ENCODE assay signal across 15 cellular contexts in the genomic region with DNA sequence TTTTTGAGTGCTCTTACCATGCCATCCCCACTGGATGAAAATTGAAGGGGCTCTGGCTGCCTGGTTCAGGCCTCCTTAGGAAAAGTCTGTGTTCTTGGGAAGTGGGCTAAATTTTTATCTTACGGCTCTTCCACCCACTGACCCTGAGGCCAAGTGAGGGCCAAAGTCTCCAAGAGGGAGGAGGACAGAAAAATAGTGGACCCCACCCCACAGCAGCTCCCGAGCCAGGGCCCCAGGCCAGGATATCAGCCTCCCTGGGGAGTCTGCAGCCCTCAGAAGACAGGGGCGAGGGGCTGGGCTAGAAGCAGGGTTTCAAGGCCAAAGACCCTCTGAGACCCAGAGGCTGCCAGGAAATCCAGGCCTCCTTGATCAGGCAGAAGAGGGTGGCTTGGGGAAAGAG.
DNase-seq lines count a peak whose midpoint lies in the region; ATAC-seq, FAIRE-seq and TF ChIP-seq lines count a peak whose summit lies in the region.
"Had no signal": no experiment of that assay in that cellular context is flagged by ENCODE, and none has a peak within 500 bp of the region (broad histone marks: within the 10 kb centered on the region; RNA-seq: fewer than 3 reads in every experiment).

No MANE protein-coding gene starts in this region.

- no peaks in the 10 kb centered on the region for H3K9me2 ChIP-seq in Karpas-422 (replicated peaks; ENCODE audit: insufficient read depth, low read length)

- no peaks in the 10 kb centered on the region for H3K27me3 Mint-ChIP-seq in chondrocyte (ENCODE audit: low read depth)

- H3K4me3 ChIP-seq in BLaER1 treated with 17β-estradiol and CSF1 and Interleukin-3, amounts not matched to agents 10 nM and 100 nM = peak overlapping the region in 6 of 10 experiments; percentile 28 to 55 (median 50); a peak in 6 of 20 replicates
- H3K4me3 ChIP-seq in lower lobe of right lung (no peak overlapping the region), skeletal muscle tissue (ENCODE audit: low read length in 3 of 3) (no peak overlapping the region), Karpas-422 (ENCODE audit: low read length) (no peak overlapping the region)

- H3K27ac Mint-ChIP-seq in chondrocyte (ENCODE audit: unreplicated experiment) = peak overlapping the region; percentile 68
- H3K27ac Mint-ChIP-seq: dendritic cell treated with granulocyte-macrophage colony-stimulating factor and Interleukin-4, amounts not matched to agents 40 ng/mL and 50 ng/mL, for 4 days; immature natural killer cell; T-helper 17 cell had no signal

- H3K4me1 Mint-ChIP-seq in chondrocyte (ENCODE audit: low read depth) = peaks cover 37% of the 10 kb centered on the region
- H3K4me1 Mint-ChIP-seq: immature natural killer cell, T-helper 17 cell had no signal

- DNase-seq in chondrocyte (ENCODE audit: low spot score) (no peak), lower lobe of right lung (no peak), NCI-H446 (lab: John Stamatoyannopoulos, UW) (no peak), RCC 7860 (ENCODE audit: low spot score) (no peak), D341Med (ENCODE audit: low spot score) (no peak), Karpas-422 (no peak)
- DNase-seq: activated CD4-positive, alpha-beta T cell treated with anti-CD3 and anti-CD28 coated beads for 48 hours; activated T-cell treated with anti-CD3 and anti-CD28 coated beads, Interleukin-2, amount 50 U/mL, for 4 hours; DMS53; immature natural killer cell; NCI-H345; T-helper 17 cell had no signal

- H3K9me3 ChIP-seq in BLaER1 treated with 17β-estradiol and CSF1 and Interleukin-3, amounts not matched to agents 10 nM and 100 nM (replicated peaks in 1 of 11) = no peaks in the 10 kb centered on the region
- no peaks in the 10 kb centered on the region for H3K9me3 ChIP-seq in lower lobe of right lung
- H3K9me3 ChIP-seq in skeletal muscle tissue (ENCODE audit: control insufficient read depth in 3 of 3, low read length in 3 of 3) = no peaks in the 10 kb centered on the region
- H3K9me3 ChIP-seq in Karpas-422 (ENCODE audit: low read length) = no peaks in the 10 kb centered on the region

- H2AFZ ChIP-seq in Karpas-422 (ENCODE audit: low read length) = no peak overlapping the region

- H3K36me3 ChIP-seq in BLaER1 treated with 17β-estradiol and CSF1 and Interleukin-3, amounts not matched to agents 10 nM and 100 nM = no peaks in the 10 kb centered on the region
- H3K36me3 ChIP-seq in lower lobe of right lung (no peaks in the 10 kb centered on the region), skeletal muscle tissue (ENCODE audit: control insufficient read depth in 3 of 3, insufficient read depth in 3 of 3, low read length in 3 of 3) (no peaks in the 10 kb centered on the region), Karpas-422 (ENCODE audit: insufficient read depth, low read length) (no peaks in the 10 kb centered on the region)

- FAIRE-seq in RCC 7860 (lab: Jason Lieb, UNC) = no peak

- H3K27ac ChIP-seq in BLaER1 treated with 17β-estradiol and CSF1 and Interleukin-3, amounts not matched to agents 10 nM and 100 nM = peak overlapping the region in 9 of 11 experiments; percentile 46 to 89 (median 77); a peak in 18 of 22 replicates
- H3K27ac ChIP-seq in lower lobe of right lung (peak overlapping the region; percentile 69), skeletal muscle tissue (ENCODE audit: low read depth, low read length) (peak overlapping the region; percentile 34), Karpas-422 (ENCODE audit: low read length) (no peak overlapping the region)

- H4K20me1 ChIP-seq in BLaER1 treated with 17β-estradiol and CSF1 and Interleukin-3, amounts not matched to agents 10 nM and 100 nM = 0 out of 22 replicates have a peak, but pooled peaks cover 0 to 18% (median 0%) of the 10 kb centered on the region in 11 experiments
- H4K20me1 ChIP-seq in Karpas-422 (ENCODE audit: insufficient read depth, low read depth, low read length) = no peaks in the 10 kb centered on the region

- no peaks in the 10 kb centered on the region for H3K79me2 ChIP-seq in Karpas-422 (ENCODE audit: low read length)

- peak overlapping the region in 10 of 11 experiments; percentile 51 to 83 (median 72); a peak in 17 of 22 replicates for H3K9ac ChIP-seq in BLaER1 treated with 17β-estradiol and CSF1 and Interleukin-3, amounts not matched to agents 10 nM and 100 nM
- H3K9ac ChIP-seq in skeletal muscle tissue (ENCODE audit: low read depth in 1 of 3, low read length in 3 of 3) = no peak overlapping the region
- no peak overlapping the region for H3K9ac ChIP-seq in Karpas-422 (ENCODE audit: low read length)

- intact Hi-C loops in lower lobe of right lung (cut with DNase I) = no loop called here

- ATAC-seq in lower lobe of right lung = no peak
- ATAC-seq: activated T-cell treated with anti-CD3 and anti-CD28 coated beads, Interleukin-2, amount 50 U/mL, for 4 hours; T-helper 17 cell had no signal

- H3K4me3 Mint-ChIP-seq in chondrocyte (ENCODE audit: unreplicated experiment) = no peak overlapping the region
- H3K4me3 Mint-ChIP-seq: activated T-cell treated with anti-CD3 and anti-CD28 coated beads, Interleukin-2, amount 50 U/mL, for 4 hours; dendritic cell treated with granulocyte-macrophage colony-stimulating factor and Interleukin-4, amounts not matched to agents 40 ng/mL and 50 ng/mL, for 4 days; immature natural killer cell; T-helper 17 cell had no signal

- no peak for TF ChIP-seq CTCF in chondrocyte (IDR thresholded peaks at IDR 0.05)
- no peak for TF ChIP-seq CTCF in lower lobe of right lung (IDR thresholded peaks at IDR 0.05)

- peaks cover 0 to 29% (median 0%) of the 10 kb centered on the region in 11 experiments; a peak in 5 of 22 replicates for H3K27me3 ChIP-seq in BLaER1 treated with 17β-estradiol and CSF1 and Interleukin-3, amounts not matched to agents 10 nM and 100 nM
- H3K27me3 ChIP-seq in lower lobe of right lung (ENCODE audit: low read depth) = peaks cover 4% of the 10 kb centered on the region
- no peaks in the 10 kb centered on the region for H3K27me3 ChIP-seq in skeletal muscle tissue (ENCODE audit: control insufficient read depth in 3 of 3, insufficient read depth in 3 of 3, low read length in 3 of 3)
- H3K27me3 ChIP-seq in Karpas-422 (ENCODE audit: low read length) = 0 out of 2 replicates have a peak, but pooled peaks cover 3% of the 10 kb centered on the region

- H3K36me3 Mint-ChIP-seq in chondrocyte (ENCODE audit: low read depth) = no peaks in the 10 kb centered on the region
- H3K36me3 Mint-ChIP-seq: immature natural killer cell had no signal

- H3K9me3 Mint-ChIP-seq in chondrocyte (ENCODE audit: low read depth) = no peaks in the 10 kb centered on the region
- H3K9me3 Mint-ChIP-seq: activated T-cell treated with anti-CD3 and anti-CD28 coated beads, Interleukin-2, amount 50 U/mL, for 4 hours; dendritic cell treated with granulocyte-macrophage colony-stimulating factor and Interleukin-4, amounts not matched to agents 40 ng/mL and 50 ng/mL, for 4 days; immature natural killer cell had no signal

- peak overlapping the region; percentile 71 to 96 (median 89) for H3K4me2 ChIP-seq in BLaER1 treated with 17β-estradiol and CSF1 and Interleukin-3, amounts not matched to agents 10 nM and 100 nM
- H3K4me2 ChIP-seq in Karpas-422 (ENCODE audit: low read depth, low read length, poor library complexity, severe bottlenecking) = no peak overlapping the region

- H3K4me1 ChIP-seq in BLaER1 treated with 17β-estradiol and CSF1 and Interleukin-3, amounts not matched to agents 10 nM and 100 nM = peaks cover 64 to 87% (median 85%) of the 10 kb centered on the region in 10 experiments
- peaks cover 20% of the 10 kb centered on the region for H3K4me1 ChIP-seq in lower lobe of right lung
- H3K4me1 ChIP-seq in skeletal muscle tissue (ENCODE audit: control insufficient read depth in 3 of 3, insufficient read depth in 3 of 3, low read length in 3 of 3) = peaks cover 21 to 40% (median 25%) of the 10 kb centered on the region in 3 donors
- peaks cover 9% of the 10 kb centered on the region for H3K4me1 ChIP-seq in Karpas-422 (ENCODE audit: low read length)

Comparison
In these comparisons a context has a peak if more than half of its experiments do, and no peak if none do; other contexts are left out.
1. H3K4me3 ChIP-seq: peak in BLaER1 treated with 17β-estradiol and CSF1 and Interleukin-3, amounts not matched to agents 10 nM and 100 nM (6 of 10); none in lower lobe of right lung (single experiment), skeletal muscle tissue (0 of 3) and Karpas-422 (single experiment).
2. H3K9ac ChIP-seq: peak in BLaER1 treated with 17β-estradiol and CSF1 and Interleukin-3, amounts not matched to agents 10 nM and 100 nM (10 of 11); none in skeletal muscle tissue (0 of 3) and Karpas-422 (single experiment).